Comparison of ENCODE assay signal across 1 cellular context in the genomic region with DNA sequence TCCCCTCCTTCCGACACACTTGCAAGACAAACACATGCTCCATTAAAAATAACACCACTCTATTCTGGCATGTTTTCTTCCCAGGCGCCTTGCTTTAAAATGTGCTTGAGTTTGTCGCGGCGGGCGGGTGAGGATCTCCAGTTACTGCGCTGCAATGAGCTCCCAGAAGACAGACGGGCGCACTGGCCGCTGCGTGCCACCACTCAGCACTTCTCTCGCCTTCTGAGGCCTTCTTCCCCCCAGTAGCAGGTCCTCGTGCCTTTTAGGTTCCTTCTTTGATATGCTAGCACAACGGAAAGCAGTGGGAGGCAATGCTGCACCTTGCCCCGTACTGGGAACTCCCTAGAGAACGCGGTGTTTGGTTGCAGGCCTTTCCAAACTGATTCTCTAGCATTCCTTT.
TF ChIP-seq lines count a peak whose summit lies in the region.

No MANE protein-coding gene starts in this region.

TF ChIP-seq in IMR-90, 13 proteins besides CTCF, POLR2A, EP300 and RAD21 (continued from another document):
- TF ChIP-seq RFX5 (IDR thresholded peaks at IDR 0.05; ENCODE audit: low read depth, low read length): no peak
- no peak for TF ChIP-seq RCOR1 (IDR thresholded peaks at IDR 0.05; ENCODE audit: insufficient replicate concordance, low read length)
- no peak for TF ChIP-seq NFE2L2 (IDR thresholded peaks at IDR 0.05; ENCODE audit: low read depth, low read length)
- no peak for TF ChIP-seq CEBPB (IDR thresholded peaks at IDR 0.05; ENCODE audit: low read depth, low read length)
- TF ChIP-seq SMC3 (IDR thresholded peaks at IDR 0.05; ENCODE audit: low read depth, low read length): no peak
- TF ChIP-seq, protein P1, sequence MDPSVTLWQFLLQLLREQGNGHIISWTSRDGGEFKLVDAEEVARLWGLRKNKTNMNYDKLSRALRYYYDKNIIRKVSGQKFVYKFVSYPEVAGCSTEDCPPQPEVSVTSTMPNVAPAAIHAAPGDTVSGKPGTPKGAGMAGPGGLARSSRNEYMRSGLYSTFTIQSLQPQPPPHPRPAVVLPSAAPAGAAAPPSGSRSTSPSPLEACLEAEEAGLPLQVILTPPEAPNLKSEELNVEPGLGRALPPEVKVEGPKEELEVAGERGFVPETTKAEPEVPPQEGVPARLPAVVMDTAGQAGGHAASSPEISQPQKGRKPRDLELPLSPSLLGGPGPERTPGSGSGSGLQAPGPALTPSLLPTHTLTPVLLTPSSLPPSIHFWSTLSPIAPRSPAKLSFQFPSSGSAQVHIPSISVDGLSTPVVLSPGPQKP (IDR thresholded peaks at IDR 0.05; ENCODE audit: borderline replicate concordance, low read depth, low read length): no peak
- no peak for TF ChIP-seq CHD1 (IDR thresholded peaks at IDR 0.05; ENCODE audit: low read depth, low read length)
- TF ChIP-seq, protein P2, sequence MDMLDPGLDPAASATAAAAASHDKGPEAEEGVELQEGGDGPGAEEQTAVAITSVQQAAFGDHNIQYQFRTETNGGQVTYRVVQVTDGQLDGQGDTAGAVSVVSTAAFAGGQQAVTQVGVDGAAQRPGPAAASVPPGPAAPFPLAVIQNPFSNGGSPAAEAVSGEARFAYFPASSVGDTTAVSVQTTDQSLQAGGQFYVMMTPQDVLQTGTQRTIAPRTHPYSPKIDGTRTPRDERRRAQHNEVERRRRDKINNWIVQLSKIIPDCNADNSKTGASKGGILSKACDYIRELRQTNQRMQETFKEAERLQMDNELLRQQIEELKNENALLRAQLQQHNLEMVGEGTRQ (IDR thresholded peaks at IDR 0.05; ENCODE audit: low read depth, low read length): no peak
- no peak for TF ChIP-seq FOS (IDR thresholded peaks at IDR 0.05; ENCODE audit: low read depth, low read length)
- TF ChIP-seq BHLHE40 (IDR thresholded peaks at IDR 0.05; ENCODE audit: low read depth, low read length): no peak
TF ChIP-seq in IMR-90: peak in this region for 0.
